Comparison of ENCODE assay signal across 21 cellular contexts in genomic region chr15:32671339-32672325, GRCh38. TPM values are rescaled to one million over a fixed set of nuclear protein-coding genes. Genes with fewer than 3 reads are reported as not detected.
A peak's percentile ranks its signal among the peaks of the same experiment; 100 is the strongest.
DNase-seq lines count a peak whose midpoint lies in the region; ATAC-seq and TF ChIP-seq lines count a peak whose summit lies in the region.
"Had no signal": no experiment of that assay in that cellular context is flagged by ENCODE, and none has a peak within 500 bp of the region (broad histone marks: within the 10 kb centered on the region; RNA-seq: fewer than 3 reads in every experiment).

No MANE protein-coding gene starts in this region.

- peak; percentile 79 for DNase-seq in GM03348 (ENCODE audit: low spot score)
- DNase-seq in anterior cingulate cortex (lab: John Stamatoyannopoulos, UW) = peak in 33 of 58 donors; percentile 15 to 72 (median 39)
- DNase-seq in hippocampal formation (lab: John Stamatoyannopoulos, UW) = peak; percentile 49 to 64
- peak; percentile 76 for DNase-seq in superior temporal gyrus (ENCODE audit: extremely low spot score)
- no peak for DNase-seq in mesothelial cell of epicardium (ENCODE audit: low spot score in 2 of 2, unreplicated experiment in 2 of 2)
- no peak for DNase-seq in dedifferentiated amniotic fluid mesenchymal stem cell (ENCODE audit: extremely low spot score)
- DNase-seq: activated B cell treated with CpG ODN at 0.5 μM for 24 hours; activated effector memory CD4-positive, alpha-beta T cell treated with Interleukin-2 at 50 U/mL for 16 hours; DND-41; left cardiac atrium; NCI-H2029 treated with DMSO at 0.1 percent for 48 hours; NCI-H748 treated with DMSO at 0.1 percent for 48 hours; ovary; SW 1271 had no signal

- ATAC-seq in HG03378 (IDR thresholded peaks at IDR 0.05; ENCODE audit: unreplicated experiment) (no peak), GM19467 (IDR thresholded peaks at IDR 0.05; ENCODE audit: unreplicated experiment) (no peak)
- ATAC-seq: left cardiac atrium; Panc1; stimulated activated effector memory CD8-positive, alpha-beta T cell treated with anti-CD3 and anti-CD28 coated beads, Interleukin-12 subunit alpha, Interleukin-12 subunit beta, amount 100 ng/mL, for 72 hours had no signal

- H3K4me3 Mint-ChIP-seq in mesothelial cell of epicardium = no peak overlapping the region
- H3K4me3 Mint-ChIP-seq: activated B cell treated with CpG ODN at 0.5 μM for 24 hours; CD14-positive monocyte; dendritic cell treated with granulocyte-macrophage colony-stimulating factor and Interleukin-4, amounts not matched to agents 40 ng/mL and 50 ng/mL, for 4 days; stimulated activated effector memory CD8-positive, alpha-beta T cell treated with anti-CD3 and anti-CD28 coated beads, Interleukin-12 subunit alpha, Interleukin-12 subunit beta, amount 100 ng/mL, for 72 hours had no signal

- no peak for TF ChIP-seq CTCF in mesothelial cell of epicardium (IDR thresholded peaks at IDR 0.05; ENCODE audit: unreplicated experiment)

- H3K4me1 Mint-ChIP-seq in mesothelial cell of epicardium = peaks cover 16% of the 10 kb centered on the region
- H3K4me1 Mint-ChIP-seq: activated B cell treated with CpG ODN at 0.5 μM for 24 hours; stimulated activated effector memory CD8-positive, alpha-beta T cell treated with anti-CD3 and anti-CD28 coated beads, Interleukin-12 subunit alpha, Interleukin-12 subunit beta, amount 100 ng/mL, for 72 hours had no signal

- H3K27me3 Mint-ChIP-seq in mesothelial cell of epicardium (ENCODE audit: low read depth) = no peaks in the 10 kb centered on the region
- H3K27me3 Mint-ChIP-seq: activated B cell treated with CpG ODN at 0.5 μM for 24 hours; dendritic cell treated with granulocyte-macrophage colony-stimulating factor and Interleukin-4, amounts not matched to agents 40 ng/mL and 50 ng/mL, for 4 days had no signal

- H3K36me3 Mint-ChIP-seq in mesothelial cell of epicardium = no peaks in the 10 kb centered on the region
- H3K36me3 Mint-ChIP-seq: stimulated activated effector memory CD8-positive, alpha-beta T cell treated with anti-CD3 and anti-CD28 coated beads, Interleukin-12 subunit alpha, Interleukin-12 subunit beta, amount 100 ng/mL, for 72 hours had no signal

- H3K9me3 Mint-ChIP-seq in mesothelial cell of epicardium = no peaks in the 10 kb centered on the region
- H3K9me3 Mint-ChIP-seq: activated B cell treated with CpG ODN at 0.5 μM for 24 hours; dendritic cell treated with granulocyte-macrophage colony-stimulating factor and Interleukin-4, amounts not matched to agents 40 ng/mL and 50 ng/mL, for 4 days; stimulated activated effector memory CD8-positive, alpha-beta T cell treated with anti-CD3 and anti-CD28 coated beads, Interleukin-12 subunit alpha, Interleukin-12 subunit beta, amount 100 ng/mL, for 72 hours had no signal

- H3K27ac Mint-ChIP-seq in mesothelial cell of epicardium = no peak overlapping the region
- H3K27ac Mint-ChIP-seq: activated B cell treated with CpG ODN at 0.5 μM for 24 hours; CD14-positive monocyte; dendritic cell treated with granulocyte-macrophage colony-stimulating factor and Interleukin-4, amounts not matched to agents 40 ng/mL and 50 ng/mL, for 4 days; stimulated activated effector memory CD8-positive, alpha-beta T cell treated with anti-CD3 and anti-CD28 coated beads, Interleukin-12 subunit alpha, Interleukin-12 subunit beta, amount 100 ng/mL, for 72 hours had no signal

RNA-seq across cellular contexts. Expression of gene SCG5, which starts 30.1 kb away (rescaled TPM):
- total RNA-seq in mesothelial cell of epicardium = 53.7 to 55.4 TPM (median 54.2 TPM) in 3 replicates

RNA-seq across cellular contexts. Expression of gene GREM1, which starts 46.2 kb away (rescaled TPM):
- total RNA-seq in mesothelial cell of epicardium = 1.3 to 2.2 TPM (median 2.1 TPM) in 3 replicates
- total RNA-seq: activated B cell treated with CpG ODN at 0.5 μM for 24 hours, H4 had no signal

RNA-seq across cellular contexts. Expression of gene ARHGAP11A, which starts 56.3 kb away (rescaled TPM):
- 22.2 to 28.1 TPM (median 24.4 TPM) in 3 replicates for total RNA-seq in mesothelial cell of epicardium

Comparison
In these comparisons a context has a peak if more than half of its experiments do, and no peak if none do; other contexts are left out.
1. DNase-seq: peak in GM03348 (single experiment), anterior cingulate cortex (33 of 58), hippocampal formation (2 of 2) and superior temporal gyrus (single experiment); none in mesothelial cell of epicardium (0 of 2) and dedifferentiated amniotic fluid mesenchymal stem cell (single experiment).